In the genomic region with DNA sequence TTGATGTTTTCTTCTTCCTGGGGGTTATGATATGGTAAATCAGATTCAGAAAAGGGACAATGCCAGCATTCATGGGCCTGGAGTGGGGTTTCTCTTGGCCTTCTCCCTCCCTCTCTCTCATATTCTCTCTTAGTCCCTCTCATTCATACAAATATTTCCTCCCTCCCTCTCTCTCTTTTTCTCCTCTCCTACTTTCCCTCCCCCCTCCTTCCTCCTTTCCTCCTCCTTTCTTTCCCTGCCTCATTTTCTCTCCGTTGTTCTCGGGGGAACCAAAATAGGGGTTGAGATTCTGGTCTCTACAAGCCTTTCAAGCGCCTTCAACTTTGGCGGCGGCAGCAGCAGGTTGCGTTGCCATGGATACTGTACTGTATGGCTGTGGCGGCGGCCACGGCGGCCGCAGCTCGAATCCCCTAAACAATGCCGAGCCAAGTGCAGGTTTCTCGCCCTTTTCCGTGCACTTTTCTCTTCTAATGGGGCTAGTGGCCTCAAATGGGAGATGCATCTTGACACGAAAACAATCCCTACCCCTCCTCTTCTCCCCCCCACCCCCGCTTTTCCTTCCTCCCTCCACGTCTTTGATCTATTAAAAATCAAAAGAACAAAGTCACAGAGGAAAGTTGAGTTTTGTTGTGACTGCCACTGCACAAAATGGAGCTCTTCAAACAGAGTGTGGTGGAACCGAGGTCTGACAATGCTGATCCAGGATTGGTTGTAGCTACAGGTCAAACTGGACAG, we compare ENCODE assay signal across 12 cellular contexts. TPM values are rescaled to one million over a fixed set of nuclear protein-coding genes. Genes with fewer than 3 reads are reported as not detected.
DNase-seq lines count a peak whose midpoint lies in the region; ATAC-seq and TF ChIP-seq lines count a peak whose summit lies in the region.
"Had no signal": no experiment of that assay in that cellular context is flagged by ENCODE, and none has a peak within 500 bp of the region (broad histone marks: within the 10 kb centered on the region; RNA-seq: fewer than 3 reads in every experiment).

No MANE protein-coding gene starts in this region.

- WGBS in neuronal stem cell (ENCODE audit: extremely low coverage in 2 of 2, insufficient read length in 2 of 2, insufficient replicate concordance in 1 of 2), 2 donors = no CpG with 5 or more reads among the region's 19 CpGs

- no peaks in the 10 kb centered on the region for H3K36me3 ChIP-seq in neuronal stem cell (replicated peaks in 1 of 2; ENCODE audit: control insufficient read depth in 2 of 2, insufficient read depth in 2 of 2, low read length in 2 of 2)
- no peaks in the 10 kb centered on the region for H3K36me3 ChIP-seq in naive thymus-derived CD4-positive, alpha-beta T cell (ENCODE audit: control insufficient read depth in 2 of 3, insufficient read depth in 3 of 3, low read length in 3 of 3)
- H3K36me3 ChIP-seq: heart right ventricle had no signal

- no peak overlapping the region for H4K91ac ChIP-seq in neuronal stem cell (ENCODE audit: low read depth, low read length, poor library complexity)

- no peak overlapping the region for H2BK120ac ChIP-seq in neuronal stem cell (ENCODE audit: low read depth, low read length)

- H3K23ac ChIP-seq in neuronal stem cell (ENCODE audit: low read depth, low read length, poor library complexity) = no peak overlapping the region

- H3K9me3 ChIP-seq in neuronal stem cell (replicated peaks in 1 of 2; ENCODE audit: control insufficient read depth in 2 of 2, insufficient read depth in 1 of 2, low read depth in 1 of 2, low read length in 2 of 2) = peaks cover 2 to 20% of the 10 kb centered on the region in 2 donors
- H3K9me3 ChIP-seq in naive thymus-derived CD4-positive, alpha-beta T cell (ENCODE audit: control insufficient read depth in 2 of 3, low read length in 3 of 3) = peaks cover 0 to 8% (median 0%) of the 10 kb centered on the region in 3 experiments

- TF ChIP-seq CTCF in brain (conservative IDR thresholded peaks at IDR 0.05) = no peak

- H2BK12ac ChIP-seq in neuronal stem cell (ENCODE audit: low read length) = no peak overlapping the region

- peak overlapping the region; percentile 62 to 81 (median 73) for H3K4me3 Mint-ChIP-seq in brain
- H3K4me3 Mint-ChIP-seq in naive thymus-derived CD4-positive, alpha-beta T cell = peak overlapping the region in 2 of 10 donors; percentile 15 to 23

- H2BK5ac ChIP-seq in neuronal stem cell (ENCODE audit: low read length) = no peak overlapping the region

- H2AFZ ChIP-seq in neuronal stem cell (ENCODE audit: low read length) = peak overlapping the region; percentile 76
- H2AFZ ChIP-seq: PC-9 had no signal

- intact Hi-C loops in naive thymus-derived CD4-positive, alpha-beta T cell (cut with micrococcal nuclease) = no loop called here

- H3K27ac ChIP-seq in neuronal stem cell (replicated peaks; ENCODE audit: low read length) = no peak overlapping the region
- no peak overlapping the region for H3K27ac ChIP-seq in naive thymus-derived CD4-positive, alpha-beta T cell (ENCODE audit: low read depth, low read length)
- H3K27ac ChIP-seq: heart right ventricle, PC-9 had no signal

- ATAC-seq in naive thymus-derived CD4-positive, alpha-beta T cell = no peak
- ATAC-seq: heart right ventricle had no signal

- H3K36me3 Mint-ChIP-seq in brain = no peaks in the 10 kb centered on the region
- peaks cover 0 to 11% (median 0%) of the 10 kb centered on the region in 5 donors for H3K36me3 Mint-ChIP-seq in naive thymus-derived CD4-positive, alpha-beta T cell

- H3K27me3 ChIP-seq in neuronal stem cell (ENCODE audit: control insufficient read depth in 3 of 3, insufficient read depth in 3 of 3, low read depth in 1 of 3, low read length in 3 of 3) = peaks cover 0 to 92% (median 62%) of the 10 kb centered on the region in 3 experiments
- peaks cover 0 to 9% of the 10 kb centered on the region in 2 donors for H3K27me3 ChIP-seq in naive thymus-derived CD4-positive, alpha-beta T cell (ENCODE audit: control insufficient read depth in 2 of 2, insufficient read depth in 2 of 2, low read length in 2 of 2)

- no peak overlapping the region for H2AK5ac ChIP-seq in neuronal stem cell (ENCODE audit: low read depth, low read length)

- CTCF ChIA-PET in naive thymus-derived CD4-positive, alpha-beta T cell (lab: Charles Lee) = no interaction called here

- H3K27ac Mint-ChIP-seq in brain = peak overlapping the region in 4 of 5 experiments; percentile 64 to 96 (median 86)
- no peak overlapping the region for H3K27ac Mint-ChIP-seq in naive thymus-derived CD4-positive, alpha-beta T cell

- peak overlapping the region in 1 of 2 donors; percentile 21 for H3K4me3 ChIP-seq in neuronal stem cell (ENCODE audit: low read length in 2 of 2)
- no peak overlapping the region for H3K4me3 ChIP-seq in naive thymus-derived CD4-positive, alpha-beta T cell (ENCODE audit: low read length)
- H3K4me3 ChIP-seq: heart right ventricle, PC-9 had no signal

- H2BK15ac ChIP-seq in neuronal stem cell (ENCODE audit: low read length) = no peak overlapping the region

- H3K9me3 Mint-ChIP-seq in brain = peaks cover 0 to 19% (median 4%) of the 10 kb centered on the region in 5 experiments
- H3K9me3 Mint-ChIP-seq in naive thymus-derived CD4-positive, alpha-beta T cell = peaks cover 2 to 43% (median 17%) of the 10 kb centered on the region in 11 donors

- H3K4ac ChIP-seq in neuronal stem cell (ENCODE audit: low read length) = no peak overlapping the region

- peak overlapping the region; percentile 40 for H3K4me2 ChIP-seq in neuronal stem cell (ENCODE audit: insufficient read depth, low read length, poor library complexity, severe bottlenecking)
- H3K4me2 ChIP-seq: PC-9 had no signal

- peaks cover 96% of the 10 kb centered on the region for H3K27me3 Mint-ChIP-seq in brain
- H3K27me3 Mint-ChIP-seq in naive thymus-derived CD4-positive, alpha-beta T cell = peaks cover 60 to 78% (median 66%) of the 10 kb centered on the region in 5 donors

- DNase-seq in NCI-H2107 (lab: John Stamatoyannopoulos, UW) = peak; percentile 9
- no peak for DNase-seq in NCI-H2107 treated with DMSO at 0.1 percent for 48 hours (lab: John Stamatoyannopoulos, UW; ENCODE audit: unreplicated experiment)
- DNase-seq in NCI-H1417 (lab: John Stamatoyannopoulos, UW) = peak in 2 of 3 experiments; percentile 70 to 82
- DNase-seq in neuronal stem cell (ENCODE audit: low spot score) = no peak
- DNase-seq in naive thymus-derived CD4-positive, alpha-beta T cell = no peak
- no peak for DNase-seq in T1000 (lab: John Stamatoyannopoulos, UW)
- DNase-seq in NCI-H2196 treated with DMSO at 0.1 percent for 48 hours (lab: John Stamatoyannopoulos, UW; ENCODE audit: unreplicated experiment) = no peak
- DNase-seq: KG1 had no signal

- no peak overlapping the region for H3K14ac ChIP-seq in neuronal stem cell (ENCODE audit: low read length)

- no peak overlapping the region for H4K8ac ChIP-seq in neuronal stem cell (ENCODE audit: low read depth, low read length)

- H3K4me1 ChIP-seq in neuronal stem cell (ENCODE audit: control insufficient read depth in 2 of 2, insufficient read depth in 1 of 2, low read depth in 1 of 2, low read length in 2 of 2) = peaks cover 18 to 19% of the 10 kb centered on the region in 2 donors
- H3K4me1 ChIP-seq in naive thymus-derived CD4-positive, alpha-beta T cell (ENCODE audit: control insufficient read depth in 2 of 2, insufficient read depth in 2 of 2, low read length in 2 of 2) = no peaks in the 10 kb centered on the region

- H3K9ac ChIP-seq in neuronal stem cell (ENCODE audit: low read depth, low read length, poor library complexity) = no peak overlapping the region

- H3K18ac ChIP-seq in neuronal stem cell (ENCODE audit: low read length) = no peak overlapping the region

- POLR2A ChIA-PET in naive thymus-derived CD4-positive, alpha-beta T cell (lab: Charles Lee) = no interaction called here

- H3K4me1 Mint-ChIP-seq in brain = peaks cover 47% of the 10 kb centered on the region
- H3K4me1 Mint-ChIP-seq in naive thymus-derived CD4-positive, alpha-beta T cell = peaks cover 0 to 9% (median 2%) of the 10 kb centered on the region in 7 donors

- no peaks in the 10 kb centered on the region for H3K79me1 ChIP-seq in neuronal stem cell (ENCODE audit: low read depth, low read length)

RNA-seq across cellular contexts. Expression of gene ZIC4, which starts 45.2 kb away (rescaled TPM):
- polyA plus RNA-seq in brain (ENCODE audit: insufficient read depth, low read depth, low replicate concordance) = 0.49 TPM
- 0.67 TPM for polyA plus RNA-seq in neuronal stem cell (2013, experiment 1 of 2)
- polyA plus RNA-seq in neuronal stem cell (2013, experiment 2 of 2) = 0.78 TPM
- not detected for total RNA-seq in naive thymus-derived CD4-positive, alpha-beta T cell
- polyA plus RNA-seq in naive thymus-derived CD4-positive, alpha-beta T cell = not detected
- total RNA-seq: heart right ventricle, PC-9 had no signal
- polyA plus RNA-seq: heart right ventricle, small intestine had no signal

RNA-seq across cellular contexts. Expression of gene ZIC1, which starts 48.1 kb away (rescaled TPM):
- 13.4 TPM for polyA plus RNA-seq in brain (ENCODE audit: insufficient read depth, low read depth, low replicate concordance)
- 24.9 TPM for polyA plus RNA-seq in neuronal stem cell (2013, experiment 1 of 2)
- polyA plus RNA-seq in neuronal stem cell (2013, experiment 2 of 2) = 27.0 TPM
- total RNA-seq in naive thymus-derived CD4-positive, alpha-beta T cell = not detected
- polyA plus RNA-seq in naive thymus-derived CD4-positive, alpha-beta T cell = not detected
- total RNA-seq: heart right ventricle, PC-9 had no signal
- polyA plus RNA-seq: heart right ventricle, small intestine had no signal

Comparison
In these comparisons a context has a peak if more than half of its experiments do, and no peak if none do; other contexts are left out.
1. DNase-seq: peak in NCI-H2107 (single experiment) and NCI-H1417 (2 of 3); none in NCI-H2107 treated with DMSO at 0.1 percent for 48 hours (single experiment), neuronal stem cell (single experiment), naive thymus-derived CD4-positive, alpha-beta T cell (0 of 9), T1000 (single experiment) and NCI-H2196 treated with DMSO at 0.1 percent for 48 hours (single experiment).
2. H3K27ac Mint-ChIP-seq: peak in brain (4 of 5); none in naive thymus-derived CD4-positive, alpha-beta T cell (0 of 9).
3. RNA of gene ZIC1, which starts 48.1 kb away (polyA plus RNA-seq): 13.4 TPM in brain (single experiment); not detected in naive thymus-derived CD4-positive, alpha-beta T cell; every median in the first group is over 10 times any median in the second.